In genomic region chr12:89117448-89118034, GRCh38 we compare ENCODE assay signal across 11 cellular contexts.
DNase-seq lines count a peak whose midpoint lies in the region; ATAC-seq, FAIRE-seq and TF ChIP-seq lines count a peak whose summit lies in the region.
"Had no signal": no experiment of that assay in that cellular context is flagged by ENCODE, and none has a peak within 500 bp of the region (broad histone marks: within the 10 kb centered on the region; RNA-seq: fewer than 3 reads in every experiment).

No MANE protein-coding gene starts in this region.

- POLR2A ChIA-PET in A549 (lab: Yijun Ruan, JAX), result no interaction called here
- POLR2A ChIA-PET in SK-N-SH (lab: Yijun Ruan, JAX), result no interaction called here

- DNase-seq in A549 (ENCODE audit: low read depth in 1 of 2, low spot score in 1 of 2) (no peak), H4 (ENCODE audit: low spot score) (peak; percentile 33), SK-N-SH (no peak), kidney (peak; percentile 68), KG1 (lab: John Stamatoyannopoulos, UW) (no peak), WERI-Rb-1 (no peak), endodermal cell (no peak)
- DNase-seq in activated CD4-positive, CD25-positive, alpha-beta regulatory T cell treated with anti-CD3 and anti-CD28 coated beads, Interleukin-2, amount 50 U/mL, for 72 hours, result no peak
- DNase-seq: naive thymus-derived CD8-positive, alpha-beta T cell; NCI-H1694 had no signal

- peak overlapping the region in 1 of 2 experiments; percentile 17; a peak in 1 of 6 replicates for H3K27ac ChIP-seq in A549
- H3K27ac ChIP-seq in SK-N-SH (ENCODE audit: low read depth in 2 of 2, low read length in 1 of 2), result peak overlapping the region in 1 of 2 experiments; percentile 28; a peak in 2 of 4 replicates
- peak overlapping the region; percentile 55 to 67 for H3K27ac ChIP-seq in kidney (ENCODE audit: low read depth in 2 of 2, low read length in 2 of 2)
- H3K27ac ChIP-seq in WERI-Rb-1, result no peak overlapping the region
- no peak overlapping the region for H3K27ac ChIP-seq in endodermal cell (ENCODE audit: low read depth, low read length)

- H3K4me1 Mint-ChIP-seq in endodermal cell, result peaks cover 8% of the 10 kb centered on the region
- H3K4me1 Mint-ChIP-seq: naive thymus-derived CD8-positive, alpha-beta T cell had no signal

- TF ChIP-seq RAD21 in A549 (conservative IDR thresholded peaks at IDR 0.05 in 1 of 2, IDR thresholded peaks at IDR 0.05 in 1 of 2), result no peak
- no peak for TF ChIP-seq RAD21 in SK-N-SH (IDR thresholded peaks at IDR 0.05; ENCODE audit: low read length)

- no peak for TF ChIP-seq CTCF in A549 (IDR thresholded peaks at IDR 0.05)
- TF ChIP-seq CTCF in SK-N-SH (IDR thresholded peaks at IDR 0.05), result no peak
- TF ChIP-seq CTCF in kidney (IDR thresholded peaks at IDR 0.05; ENCODE audit: borderline replicate concordance, extremely low read depth, insufficient read depth), result no peak
- no peak for TF ChIP-seq CTCF in WERI-Rb-1 (IDR thresholded peaks at IDR 0.05; ENCODE audit: low read depth, low read length)
- TF ChIP-seq CTCF in endodermal cell (conservative IDR thresholded peaks at IDR 0.05), result no peak

- H3K9ac ChIP-seq in SK-N-SH (no peak overlapping the region), kidney (ENCODE audit: low read length in 2 of 2) (no peak overlapping the region), endodermal cell (ENCODE audit: extremely low read depth, low read length, poor library complexity, severe bottlenecking) (no peak overlapping the region)

- TF ChIP-seq POLR2A in A549 (IDR thresholded peaks at IDR 0.05; ENCODE audit: low read length), result no peak

- H3K4me3 ChIP-seq in A549 (no peak overlapping the region), SK-N-SH (ENCODE audit: low read depth in 2 of 2, low read length in 1 of 2) (no peak overlapping the region), kidney (ENCODE audit: low read length in 2 of 2) (no peak overlapping the region), WERI-Rb-1 (ENCODE audit: low read depth, low read length) (no peak overlapping the region), endodermal cell (ENCODE audit: low read length) (no peak overlapping the region)

- H3K79me2 ChIP-seq in SK-N-SH (ENCODE audit: insufficient read depth), result no peaks in the 10 kb centered on the region

- no peak; a peak in 1 of 6 replicates for ATAC-seq in A549
- ATAC-seq: naive thymus-derived CD8-positive, alpha-beta T cell had no signal

- peaks cover 4% of the 10 kb centered on the region; the same call in 2 of the 3 replicates for H3K9me3 ChIP-seq in A549
- H3K9me3 ChIP-seq in SK-N-SH, result no peaks in the 10 kb centered on the region
- H3K9me3 ChIP-seq in kidney (ENCODE audit: control insufficient read depth in 1 of 2, low read length in 2 of 2), result no peaks in the 10 kb centered on the region
- H3K9me3 ChIP-seq in WERI-Rb-1 (ENCODE audit: severe bottlenecking), result no peaks in the 10 kb centered on the region
- H3K9me3 ChIP-seq in endodermal cell (ENCODE audit: control insufficient read depth, low read length), result no peaks in the 10 kb centered on the region

- no peaks in the 10 kb centered on the region for H3K36me3 Mint-ChIP-seq in endodermal cell (ENCODE audit: low read depth)
- H3K36me3 Mint-ChIP-seq: naive thymus-derived CD8-positive, alpha-beta T cell had no signal

- H3K27me3 Mint-ChIP-seq in endodermal cell (ENCODE audit: insufficient read depth), result no peaks in the 10 kb centered on the region

- WGBS in A549 (ENCODE audit: missing lambda C conversion rate), result 0% methylated on average over 2 of the region's 2 CpGs
- 0% methylated on average over 2 of the region's 2 CpGs for WGBS in SK-N-SH (ENCODE audit: low lambda C conversion rate)
- WGBS in endodermal cell (ENCODE audit: insufficient coverage in 1 of 2, insufficient read length in 1 of 2), 2 experiments, result 61 to 75% methylated on average over 2 of the region's 2 CpGs

- peaks cover 8% of the 10 kb centered on the region; the same call in 2 of the 3 replicates for H3K4me1 ChIP-seq in A549
- peaks cover 0 to 7% of the 10 kb centered on the region in 2 experiments; a peak in 1 of 4 replicates for H3K4me1 ChIP-seq in SK-N-SH (ENCODE audit: control insufficient read depth in 1 of 2, insufficient read depth in 2 of 2, low read depth in 1 of 2, low read length in 1 of 2)
- peaks cover 6 to 7% of the 10 kb centered on the region in 2 donors for H3K4me1 ChIP-seq in kidney (ENCODE audit: control insufficient read depth in 1 of 2, insufficient read depth in 1 of 2, low read depth in 1 of 2, low read length in 2 of 2)
- peaks cover 5% of the 10 kb centered on the region for H3K4me1 ChIP-seq in endodermal cell (ENCODE audit: control insufficient read depth, insufficient read depth, low read length)

- H3K9me3 Mint-ChIP-seq in endodermal cell, result no peaks in the 10 kb centered on the region
- H3K9me3 Mint-ChIP-seq: naive thymus-derived CD8-positive, alpha-beta T cell had no signal

- TF ChIP-seq EP300 in A549 (IDR thresholded peaks at IDR 0.05), result no peak
- no peak for TF ChIP-seq EP300 in SK-N-SH (IDR thresholded peaks at IDR 0.05; ENCODE audit: borderline replicate concordance in 1 of 2, low read depth in 1 of 2, low read length in 1 of 2)

- intact Hi-C loops in kidney (cut with DNase I), result no loop called here

- H3K36me3 ChIP-seq in SK-N-SH (replicated peaks in 1 of 2; ENCODE audit: control insufficient read depth in 1 of 2, insufficient read depth in 2 of 2, low read length in 1 of 2), result no peaks in the 10 kb centered on the region
- H3K36me3 ChIP-seq in kidney (ENCODE audit: control insufficient read depth in 1 of 2, insufficient read depth in 2 of 2, low read length in 2 of 2), result no peaks in the 10 kb centered on the region
- H3K36me3 ChIP-seq in WERI-Rb-1, result no peaks in the 10 kb centered on the region
- no peaks in the 10 kb centered on the region for H3K36me3 ChIP-seq in endodermal cell (ENCODE audit: control insufficient read depth, insufficient read depth, low read length)

- H3K9me2 ChIP-seq in SK-N-SH, result no peaks in the 10 kb centered on the region

- H3K27me3 ChIP-seq in SK-N-SH (ENCODE audit: insufficient read depth), result no peaks in the 10 kb centered on the region
- no peaks in the 10 kb centered on the region for H3K27me3 ChIP-seq in WERI-Rb-1 (ENCODE audit: insufficient read depth, low read depth, severe bottlenecking)
- H3K27me3 ChIP-seq in endodermal cell (ENCODE audit: control insufficient read depth, insufficient read depth, low read length, poor library complexity, severe bottlenecking), result no peaks in the 10 kb centered on the region

- no peak overlapping the region for H2AFZ ChIP-seq in SK-N-SH (ENCODE audit: low read depth)

- H3K4me2 ChIP-seq in A549, result peak overlapping the region; percentile 21; the same call in 1 of the 3 replicates
- no peak overlapping the region for H3K4me2 ChIP-seq in SK-N-SH

- no peak for FAIRE-seq in A549 (lab: Jason Lieb, UNC)
- FAIRE-seq in kidney (lab: Jason Lieb, UNC), result peak; percentile 11
- FAIRE-seq: D721Med had no signal

- no peaks in the 10 kb centered on the region for H3F3A ChIP-seq in SK-N-SH (replicated peaks; ENCODE audit: insufficient read depth)

- CTCF ChIA-PET in A549 (lab: Yijun Ruan, JAX), result no interaction called here
- CTCF ChIA-PET in SK-N-SH (lab: Yijun Ruan, JAX), result interaction anchor here (0.7 kb wide), 1 partner anchor 30 kb away, joined by 3 read pairs; no protein-coding TSS in a partner anchor

- no peaks in the 10 kb centered on the region for H4K20me1 ChIP-seq in SK-N-SH (ENCODE audit: insufficient read depth)

- no peak overlapping the region for H3K27ac Mint-ChIP-seq in endodermal cell
- H3K27ac Mint-ChIP-seq: naive thymus-derived CD8-positive, alpha-beta T cell had no signal

- no peak overlapping the region for H3K4me3 Mint-ChIP-seq in endodermal cell
- H3K4me3 Mint-ChIP-seq: naive thymus-derived CD8-positive, alpha-beta T cell had no signal

TF ChIP-seq in A549, 52 proteins besides CTCF, POLR2A, EP300 and RAD21 (continues in another document):
- TF ChIP-seq MYC (IDR thresholded peaks at IDR 0.05; ENCODE audit: borderline replicate concordance, low read length) (no peak), HDAC2 (IDR thresholded peaks at IDR 0.05) (no peak), TP53 (CRISPR knock-in tag; IDR thresholded peaks at IDR 0.05) (no peak), HOXB5 (CRISPR knock-in tag; IDR thresholded peaks at IDR 0.05) (no peak)

TF ChIP-seq in SK-N-SH, 30 proteins besides CTCF, POLR2A, EP300 and RAD21 (continues in another document):
- TF ChIP-seq PBX3 (IDR thresholded peaks at IDR 0.05) (no peak), NFIC (IDR thresholded peaks at IDR 0.05; ENCODE audit: borderline replicate concordance) (peak; percentile 32; the same call in 1 of the 2 replicates), ZBTB33 (IDR thresholded peaks at IDR 0.05; ENCODE audit: borderline replicate concordance, low read depth) (no peak), NRF1 (IDR thresholded peaks at IDR 0.05; ENCODE audit: low read depth, low read length) (no peak), TAF1 (IDR thresholded peaks at IDR 0.05; ENCODE audit: borderline replicate concordance, low read depth, low read length) (no peak), ELF1 (IDR thresholded peaks at IDR 0.05) (no peak)

Comparison
In these comparisons a context has a peak if more than half of its experiments do, and no peak if none do; other contexts are left out.
1. DNase-seq: peak in H4 (single experiment) and kidney (single experiment); none in A549 (0 of 2), SK-N-SH (single experiment), KG1 (single experiment), WERI-Rb-1 (single experiment), endodermal cell (single experiment) and activated CD4-positive, CD25-positive, alpha-beta regulatory T cell treated with anti-CD3 and anti-CD28 coated beads, Interleukin-2, amount 50 U/mL, for 72 hours (single experiment).
2. H3K27ac ChIP-seq: peak in kidney (2 of 2); none in WERI-Rb-1 (single experiment) and endodermal cell (single experiment).